In genomic region chr5:59838067-59838466, GRCh38 we compare ENCODE assay signal across 33 cellular contexts.
"Had no signal": no experiment of that assay in that cellular context is flagged by ENCODE, and none has a peak within 500 bp of the region (broad histone marks: within the 10 kb centered on the region; RNA-seq: fewer than 3 reads in every experiment).

No MANE protein-coding gene starts in this region.

- H3K27ac ChIP-seq: adrenal gland, body of pancreas, breast epithelium, cardiac muscle cell, colonic mucosa, epithelial cell of prostate, esophagus squamous epithelium, gastroesophageal sphincter, heart right ventricle had no signal

- H3K4me3 ChIP-seq: adrenal gland, body of pancreas, breast epithelium, cardiac muscle cell, colonic mucosa, esophagus squamous epithelium, gastroesophageal sphincter, heart right ventricle had no signal

- H3K4me1 ChIP-seq: adrenal gland, body of pancreas, breast epithelium, colonic mucosa, esophagus squamous epithelium, gastroesophageal sphincter, heart right ventricle had no signal

- H3K9me3 ChIP-seq: adrenal gland, body of pancreas, breast epithelium, colonic mucosa, esophagus squamous epithelium, gastroesophageal sphincter, heart right ventricle had no signal

- H3K36me3 ChIP-seq: adrenal gland, breast epithelium, cardiac muscle cell, colonic mucosa, esophagus squamous epithelium, gastroesophageal sphincter, heart right ventricle had no signal

- FAIRE-seq: endometrium, endothelial cell of umbilical vein had no signal

- H3K27me3 ChIP-seq: adrenal gland, body of pancreas, breast epithelium, cardiac muscle cell, colonic mucosa, esophagus squamous epithelium, gastroesophageal sphincter, heart right ventricle had no signal

- DNase-seq: activated CD4-positive, alpha-beta memory T cell treated with anti-CD3 and anti-CD28 coated beads for 36 hours; activated CD4-positive, alpha-beta T cell treated with anti-CD3 and anti-CD28 coated beads for 1 hour; activated CD4-positive, alpha-beta T cell treated with anti-CD3 and anti-CD28 coated beads for 4 hours; activated CD4-positive, alpha-beta T cell treated with anti-CD3 and anti-CD28 coated beads, Interleukin-2, amount 50 U/mL, for 1 hour; activated CD8-positive, alpha-beta memory T cell treated with anti-CD3 and anti-CD28 coated beads, Interleukin-2, amount 10 ng/mL, durations not matched to agents 7 days and 5 days; activated CD8-positive, alpha-beta memory T cell treated with anti-CD3 and anti-CD28 coated beads, Interleukin-2, amount 50 U/mL, for 4 hours; activated CD8-positive, alpha-beta T cell treated with anti-CD3 and anti-CD28 coated beads, Interleukin-2, amount 10 ng/mL, durations not matched to agents 7 days and 5 days; activated effector memory CD4-positive, alpha-beta T cell treated with anti-CD3 and anti-CD28 coated beads, Interleukin-2, amount 50 U/mL, for 16 hours; activated naive CD4-positive, alpha-beta T cell treated with anti-CD3 and anti-CD28 coated beads for 36 hours; activated naive CD8-positive, alpha-beta T cell treated with anti-CD3 and anti-CD28 coated beads for 36 hours; activated naive CD8-positive, alpha-beta T cell treated with anti-CD3 and anti-CD28 coated beads, Interleukin-2, amount 50 U/mL, for 24 hours; activated T-cell treated with anti-CD3 and anti-CD28 coated beads, Interleukin-2, amount 50 U/mL, for 1 hour; activated T-cell treated with anti-CD3 and anti-CD28 coated beads, Interleukin-2, amount 50 U/mL, for 48 hours; adrenal gland; amygdala; aorta; body of pancreas; central memory CD4-positive, alpha-beta T cell; cerebellar nuclear complex; colonic mucosa; effector CD8-positive, alpha-beta T cell; esophagus squamous epithelium; foreskin melanocyte; heart right ventricle; T-helper 1 cell; T-helper 17 cell; T1000 had no signal
